In genomic region chr10:17659328-17659727, GRCh38 we compare ENCODE assay signal across 2 cellular contexts.
TF ChIP-seq lines count a peak whose summit lies in the region.

No MANE protein-coding gene starts in this region.

TF ChIP-seq in HepG2, 621 proteins besides CTCF, POLR2A, EP300 and RAD21:
- TF ChIP-seq, protein P1, sequence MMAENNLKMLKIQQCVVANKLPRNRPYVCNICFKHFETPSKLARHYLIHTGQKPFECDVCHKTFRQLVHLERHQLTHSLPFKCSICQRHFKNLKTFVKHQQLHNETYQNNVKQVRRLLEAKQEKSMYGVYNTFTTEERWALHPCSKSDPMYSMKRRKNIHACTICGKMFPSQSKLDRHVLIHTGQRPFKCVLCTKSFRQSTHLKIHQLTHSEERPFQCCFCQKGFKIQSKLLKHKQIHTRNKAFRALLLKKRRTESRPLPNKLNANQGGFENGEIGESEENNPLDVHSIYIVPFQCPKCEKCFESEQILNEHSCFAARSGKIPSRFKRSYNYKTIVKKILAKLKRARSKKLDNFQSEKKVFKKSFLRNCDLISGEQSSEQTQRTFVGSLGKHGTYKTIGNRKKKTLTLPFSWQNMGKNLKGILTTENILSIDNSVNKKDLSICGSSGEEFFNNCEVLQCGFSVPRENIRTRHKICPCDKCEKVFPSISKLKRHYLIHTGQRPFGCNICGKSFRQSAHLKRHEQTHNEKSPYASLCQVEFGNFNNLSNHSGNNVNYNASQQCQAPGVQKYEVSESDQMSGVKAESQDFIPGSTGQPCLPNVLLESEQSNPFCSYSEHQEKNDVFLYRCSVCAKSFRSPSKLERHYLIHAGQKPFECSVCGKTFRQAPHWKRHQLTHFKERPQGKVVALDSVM (CRISPR knock-in tag; IDR thresholded peaks at IDR 0.05): peak; percentile 64; the same call in 1 of the 2 replicates
- no peak for TF ChIP-seq CSRNP2 (CRISPR knock-in tag; conservative IDR thresholded peaks at IDR 0.05; ENCODE audit: low read depth)
TF ChIP-seq in HepG2: peak in this region for 1.

TF ChIP-seq in K562, 482 proteins besides CTCF, POLR2A, EP300 and RAD21:
- 0 out of 2 replicates have a peak, but pooled peaks have one; percentile 30 for TF ChIP-seq GTF2E2 (tag; IDR thresholded peaks at IDR 0.05)
- peak; percentile 24; the same call in 1 of the 2 replicates for TF ChIP-seq BCOR (IDR thresholded peaks at IDR 0.05)
- peak; percentile 93 for TF ChIP-seq ZNF384 (IDR thresholded peaks at IDR 0.05; ENCODE audit: low read depth, low read length)
- TF ChIP-seq MEF2A (IDR thresholded peaks at IDR 0.05; ENCODE audit: control insufficient read depth, low read depth, low read length): no peak
- peak; percentile 71 for TF ChIP-seq CEBPB (tag; IDR thresholded peaks at IDR 0.05)
- TF ChIP-seq RCOR1 (IDR thresholded peaks at IDR 0.05; ENCODE audit: borderline replicate concordance in 1 of 2, low read depth in 2 of 2, low read length in 2 of 2): peak in 1 of 2 experiments; percentile 36; a peak in 1 of 4 replicates
- no peak for TF ChIP-seq NFIX (CRISPR knock-in tag; IDR thresholded peaks at IDR 0.05; ENCODE audit: low read depth)
- TF ChIP-seq DPF2 (IDR thresholded peaks at IDR 0.05): peak; percentile 34; the same call in 1 of the 2 replicates
- TF ChIP-seq ADNP (tag; IDR thresholded peaks at IDR 0.05): peak; percentile 35; the same call in 1 of the 2 replicates
- TF ChIP-seq, protein P2, sequence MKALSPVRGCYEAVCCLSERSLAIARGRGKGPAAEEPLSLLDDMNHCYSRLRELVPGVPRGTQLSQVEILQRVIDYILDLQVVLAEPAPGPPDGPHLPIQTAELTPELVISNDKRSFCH (CRISPR knock-in tag; IDR thresholded peaks at IDR 0.05): no peak
- TF ChIP-seq, protein P2 (tag; IDR thresholded peaks at IDR 0.05): no peak
- no peak for TF ChIP-seq CEBPG (CRISPR knock-in tag; IDR thresholded peaks at IDR 0.05)
- peak in 1 of 2 experiments; percentile 69; a peak in 2 of 4 replicates for TF ChIP-seq CEBPG (tag; conservative IDR thresholded peaks at IDR 0.05 in 1 of 2, IDR thresholded peaks at IDR 0.05 in 1 of 2)
TF ChIP-seq in K562: peak in this region for 8.
